Comparison of ENCODE assay signal across 10 cellular contexts in genomic region chr11:2776351-2777061, GRCh38.
DNase-seq lines count a peak whose midpoint lies in the region; ATAC-seq and TF ChIP-seq lines count a peak whose summit lies in the region.
"Had no signal": no experiment of that assay in that cellular context is flagged by ENCODE, and none has a peak within 500 bp of the region (broad histone marks: within the 10 kb centered on the region; RNA-seq: fewer than 3 reads in every experiment).

No MANE protein-coding gene starts in this region.

- no peak for TF ChIP-seq CTCF in WERI-Rb-1 (IDR thresholded peaks at IDR 0.05; ENCODE audit: low read depth, low read length)
- no peak for TF ChIP-seq CTCF in right atrium auricular region (IDR thresholded peaks at IDR 0.05)
- TF ChIP-seq CTCF in psoas muscle (IDR thresholded peaks at IDR 0.05) = no peak
- no peak for TF ChIP-seq CTCF in OCI-LY7 (conservative IDR thresholded peaks at IDR 0.05; ENCODE audit: low read length)

- POLR2A ChIA-PET in OCI-LY7 (lab: Charles Lee) = no interaction called here

- H4K20me1 ChIP-seq in OCI-LY7 (ENCODE audit: insufficient read depth, low read length) = no peaks in the 10 kb centered on the region

- H3K9me3 ChIP-seq in WERI-Rb-1 (ENCODE audit: severe bottlenecking) (no peaks in the 10 kb centered on the region), right atrium auricular region (no peaks in the 10 kb centered on the region), psoas muscle (no peaks in the 10 kb centered on the region), OCI-LY7 (ENCODE audit: low read length) (no peaks in the 10 kb centered on the region)

- H3K4me2 ChIP-seq in OCI-LY7 (ENCODE audit: low read length) = no peak overlapping the region

- no peak overlapping the region for H2AFZ ChIP-seq in OCI-LY7 (ENCODE audit: low read length)

- WGBS in psoas muscle, 3 donors = 86 to 87% (median 86%) methylated on average over 19 of the region's 19 CpGs

- H3K27ac ChIP-seq in WERI-Rb-1 (no peak overlapping the region), right atrium auricular region (no peak overlapping the region), psoas muscle (no peak overlapping the region), OCI-LY7 (ENCODE audit: low read depth, low read length, poor library complexity, severe bottlenecking) (no peak overlapping the region)

- H3K36me3 ChIP-seq in WERI-Rb-1 (no peaks in the 10 kb centered on the region), right atrium auricular region (no peaks in the 10 kb centered on the region), psoas muscle (ENCODE audit: insufficient read depth in 1 of 2, low read depth in 1 of 2) (no peaks in the 10 kb centered on the region), OCI-LY7 (ENCODE audit: insufficient read depth, low read length) (no peaks in the 10 kb centered on the region)

- ATAC-seq in psoas muscle = no peak

- no TSS peak for BruUV-seq in OCI-LY7 (replicated peaks; lab: Mats Ljungman, UMichigan)

- H3K9me2 ChIP-seq in OCI-LY7 (ENCODE audit: insufficient read depth, low read length) = no peaks in the 10 kb centered on the region

- peak; percentile 12 to 16 for DNase-seq in activated T-cell treated with anti-CD3 and anti-CD28 coated beads, Interleukin-2, amount 50 U/mL, for 48 hours
- DNase-seq in activated T-cell treated with anti-CD3 and anti-CD28 coated beads for 4 hours = no peak
- peak; percentile 6 for DNase-seq in WERI-Rb-1
- DNase-seq in right atrium auricular region (ENCODE audit: low spot score) = peak; percentile 54
- peak; percentile 11 to 45 for DNase-seq in psoas muscle
- DNase-seq in central memory CD4-positive, alpha-beta T cell = no peak
- DNase-seq in OCI-LY7 (ENCODE audit: low spot score) = no peak
- no peak for DNase-seq in NCI-H1694 treated with DMSO at 0.1 percent for 48 hours (lab: John Stamatoyannopoulos, UW)
- DNase-seq: Karpas-422, NCI-H2081 treated with DMSO at 0.1 percent for 48 hours had no signal

- no peaks in the 10 kb centered on the region for H3K27me3 ChIP-seq in WERI-Rb-1 (ENCODE audit: insufficient read depth, low read depth, severe bottlenecking)
- no peaks in the 10 kb centered on the region for H3K27me3 ChIP-seq in right atrium auricular region
- H3K27me3 ChIP-seq in psoas muscle (ENCODE audit: insufficient read depth in 3 of 3, low read length in 2 of 3) = no peaks in the 10 kb centered on the region

- H3K4me3 ChIP-seq in WERI-Rb-1 (ENCODE audit: low read depth, low read length) (no peak overlapping the region), right atrium auricular region (no peak overlapping the region), psoas muscle (no peak overlapping the region), OCI-LY7 (ENCODE audit: low read depth, low read length, poor library complexity, severe bottlenecking) (no peak overlapping the region)

- intact Hi-C loops in psoas muscle (cut with DNase I) (loop anchor here in 1 of 2 donors (5.0 kb wide), 1 partner anchor 74 kb away; no protein-coding TSS in a partner anchor), OCI-LY7 (cut with micrococcal nuclease; ENCODE audit: unreplicated experiment) (no loop called here)

- H3K4me1 ChIP-seq in right atrium auricular region (peaks cover 0 to 45% of the 10 kb centered on the region in 2 donors), psoas muscle (peaks cover 21% of the 10 kb centered on the region), OCI-LY7 (ENCODE audit: insufficient read depth, low read length, poor library complexity, severe bottlenecking) (no peaks in the 10 kb centered on the region)

- CTCF ChIA-PET in OCI-LY7 (lab: Charles Lee; ENCODE audit: unreplicated experiment) = no interaction called here

- H3K79me2 ChIP-seq in OCI-LY7 (ENCODE audit: insufficient read depth, low read depth, low read length) = no peaks in the 10 kb centered on the region

Comparison
In these comparisons a context has a peak if more than half of its experiments do, and no peak if none do; other contexts are left out.
1. DNase-seq: peak in activated T-cell treated with anti-CD3 and anti-CD28 coated beads, Interleukin-2, amount 50 U/mL, for 48 hours (2 of 2), WERI-Rb-1 (single experiment), right atrium auricular region (single experiment) and psoas muscle (2 of 2); none in activated T-cell treated with anti-CD3 and anti-CD28 coated beads for 4 hours (single experiment), central memory CD4-positive, alpha-beta T cell (single experiment), OCI-LY7 (single experiment) and NCI-H1694 treated with DMSO at 0.1 percent for 48 hours (single experiment).